ENCODE assay signal across 30 cellular contexts in genomic region chr21:22993144-22993543, GRCh38.
"Had no signal": no experiment of that assay in that cellular context is flagged by ENCODE, and none has a peak within 500 bp of the region (broad histone marks: within the 10 kb centered on the region; RNA-seq: fewer than 3 reads in every experiment).

No MANE protein-coding gene starts in this region.

- H3K27me3 ChIP-seq: ascending aorta, breast epithelium, cardiac muscle cell, dorsolateral prefrontal cortex had no signal

- H3K9me3 ChIP-seq: ascending aorta, breast epithelium had no signal

- ATAC-seq: activated naive CD4-positive, alpha-beta T cell treated with anti-CD3 and anti-CD28 coated beads, Interleukin-2, amount 50 U/mL, for 72 hours; activated T-cell treated with anti-CD3 and anti-CD28 coated beads, Interleukin-2, amount 50 U/mL, for 72 hours; esophagus mucosa had no signal

- H3K4me3 ChIP-seq: ascending aorta, breast epithelium, cardiac muscle cell, coronary artery, dorsolateral prefrontal cortex had no signal

- DNase-seq: activated CD4-positive, alpha-beta memory T cell treated with anti-CD3 and anti-CD28 coated beads, Interleukin-2, amount 10 ng/mL, durations not matched to agents 7 days and 5 days; activated CD4-positive, alpha-beta T cell treated with anti-CD3 and anti-CD28 coated beads for 1 hour; activated CD4-positive, alpha-beta T cell treated with anti-CD3 and anti-CD28 coated beads for 4 hours; activated CD4-positive, alpha-beta T cell treated with anti-CD3 and anti-CD28 coated beads, Interleukin-2, amount 10 ng/mL, durations not matched to agents 7 days and 5 days; activated CD4-positive, alpha-beta T cell treated with anti-CD3 and anti-CD28 coated beads, Interleukin-2, amount 50 U/mL, for 4 hours; activated CD8-positive, alpha-beta memory T cell treated with anti-CD3 and anti-CD28 coated beads, Interleukin-2, amount 50 U/mL, for 48 hours; activated gamma-delta T cell; activated naive CD4-positive, alpha-beta T cell; activated naive CD4-positive, alpha-beta T cell treated with anti-CD3 and anti-CD28 coated beads, Interleukin-2, amount 10 ng/mL, durations not matched to agents 7 days and 5 days; activated naive CD8-positive, alpha-beta T cell treated with anti-CD3 and anti-CD28 coated beads, Interleukin-2, amount 10 ng/mL, durations not matched to agents 7 days and 5 days; activated T-cell treated with anti-CD3 and anti-CD28 coated beads for 4 hours; activated T-cell treated with anti-CD3 and anti-CD28 coated beads, Interleukin-2, amount 50 U/mL, for 24 hours; activated T-cell treated with anti-CD3 and anti-CD28 coated beads, Interleukin-2, amount 50 U/mL, for 72 hours; central memory CD4-positive, alpha-beta T cell; dorsolateral prefrontal cortex; effector memory CD4-positive, alpha-beta T cell; endodermal cell; foreskin fibroblast; head of caudate nucleus; hippocampal formation; T-helper 9 cell had no signal

- H3K4me1 ChIP-seq: ascending aorta, breast epithelium had no signal

- FAIRE-seq: frontal cortex, TTC549 had no signal

- H3K36me3 ChIP-seq: ascending aorta, breast epithelium, cardiac muscle cell had no signal

- H3K27ac ChIP-seq: ascending aorta, breast epithelium, cardiac muscle cell, coronary artery, dorsolateral prefrontal cortex, VCaP had no signal
